26 cellular contexts compared by ENCODE assay signal in genomic region chr7:77760809-77761453, GRCh38. TPM values are rescaled to one million over a fixed set of nuclear protein-coding genes. Genes with fewer than 3 reads are reported as not detected.
A peak's percentile ranks its signal among the peaks of the same experiment; 100 is the strongest.
DNase-seq lines count a peak whose midpoint lies in the region; ATAC-seq and TF ChIP-seq lines count a peak whose summit lies in the region.
"Had no signal": no experiment of that assay in that cellular context is flagged by ENCODE, and none has a peak within 500 bp of the region (broad histone marks: within the 10 kb centered on the region; RNA-seq: fewer than 3 reads in every experiment).

No MANE protein-coding gene starts in this region.

- H3F3A ChIP-seq in DOHH2 (ENCODE audit: control insufficient read depth, insufficient read depth): peaks cover 24% of the 10 kb centered on the region

- ATAC-seq in GM21360 (IDR thresholded peaks at IDR 0.05; ENCODE audit: unreplicated experiment) (peak; percentile 34), GM19397 (IDR thresholded peaks at IDR 0.05; ENCODE audit: unreplicated experiment) (no peak), HG03439 (IDR thresholded peaks at IDR 0.05; ENCODE audit: unreplicated experiment) (no peak)
- ATAC-seq: activated CD8-positive, alpha-beta T cell treated with anti-CD3 and anti-CD28 coated beads, Interleukin-2, amount 10 ng/mL, durations not matched to agents 7 days and 5 days; effector memory CD8-positive, alpha-beta T cell; left cardiac atrium had no signal

- TF ChIP-seq CTCF in DOHH2 (IDR thresholded peaks at IDR 0.05; ENCODE audit: low read depth, low read length, poor library complexity, severe bottlenecking): no peak

- no peak overlapping the region for H3K27ac ChIP-seq in DOHH2 (ENCODE audit: low read depth, low read length)
- H3K27ac ChIP-seq: esophagus squamous epithelium, prostate gland, RWPE1, suprapubic skin had no signal

- H3K4me1 ChIP-seq in DOHH2 (ENCODE audit: control insufficient read depth, low read length) (peaks cover 39% of the 10 kb centered on the region), endocrine pancreas (ENCODE audit: control insufficient read depth, insufficient read depth, low read length) (peaks cover 46% of the 10 kb centered on the region)
- H3K4me1 ChIP-seq: prostate gland had no signal

- no peaks in the 10 kb centered on the region for H3K9me2 ChIP-seq in DOHH2 (replicated peaks; ENCODE audit: control insufficient read depth, low read length)

- H3K36me3 ChIP-seq in DOHH2 (ENCODE audit: control insufficient read depth, low read length) (peaks cover 29% of the 10 kb centered on the region), endocrine pancreas (ENCODE audit: control insufficient read depth, insufficient read depth, low read length) (no peaks in the 10 kb centered on the region)
- H3K36me3 ChIP-seq: prostate gland, suprapubic skin had no signal

- H3K9me3 ChIP-seq in DOHH2 (ENCODE audit: control insufficient read depth, insufficient read depth, low read length) (no peaks in the 10 kb centered on the region), endocrine pancreas (ENCODE audit: control insufficient read depth, low read length) (no peaks in the 10 kb centered on the region)
- H3K9me3 ChIP-seq: esophagus squamous epithelium, prostate gland, suprapubic skin had no signal

- H3K79me2 ChIP-seq in DOHH2 (ENCODE audit: control insufficient read depth, low read length): peaks cover 88% of the 10 kb centered on the region

- no peaks in the 10 kb centered on the region for H3K27me3 ChIP-seq in DOHH2 (ENCODE audit: control insufficient read depth, low read length)
- no peaks in the 10 kb centered on the region for H3K27me3 ChIP-seq in endocrine pancreas (ENCODE audit: control insufficient read depth, insufficient read depth, low read length)
- H3K27me3 ChIP-seq: esophagus squamous epithelium, suprapubic skin had no signal

- DNase-seq in renal cortical epithelial cell (ENCODE audit: low read depth) (peak; percentile 16), NCI-H146 (lab: John Stamatoyannopoulos, UW) (no peak)
- DNase-seq: activated CD8-positive, alpha-beta T cell treated with anti-CD3 and anti-CD28 coated beads, Interleukin-2, amount 10 ng/mL, durations not matched to agents 7 days and 5 days; activated naive CD8-positive, alpha-beta T cell treated with anti-CD3 and anti-CD28 coated beads for 36 hours; aorta; CD4-positive, alpha-beta memory T cell; cortex of kidney; DMS53; effector memory CD8-positive, alpha-beta T cell; esophagus squamous epithelium; foreskin melanocyte; IMR-90; left cardiac atrium; NCI-H1105; NCI-H2029; NCI-H226; stimulated activated CD4-positive, alpha-beta T cell treated with anti-CD3 and anti-CD28 coated beads, Interleukin-4, amount 100 ng/mL, for 4 hours; stimulated activated naive CD4-positive, alpha-beta T cell had no signal

- peaks cover 14% of the 10 kb centered on the region for H4K20me1 ChIP-seq in DOHH2 (ENCODE audit: control insufficient read depth, insufficient read depth, low read depth, low read length)

- H3K9ac ChIP-seq in endocrine pancreas (ENCODE audit: control insufficient read depth, insufficient read depth, low read length): no peak overlapping the region

- H3K4me2 ChIP-seq in DOHH2 (ENCODE audit: low read length): peak overlapping the region; percentile 24; the same call in 1 of the 2 replicates

- H3K4me3 ChIP-seq in DOHH2 (ENCODE audit: low read length) (no peak overlapping the region), endocrine pancreas (ENCODE audit: control insufficient read depth, insufficient read depth, low read length) (peak overlapping the region; percentile 52)
- H3K4me3 ChIP-seq: esophagus squamous epithelium, prostate gland, suprapubic skin had no signal

RNA-seq across cellular contexts. Expression of gene TMEM60, which starts 37.3 kb away (rescaled TPM):
- 12.0 and 12.9 TPM in 2 replicates for total RNA-seq in renal cortical epithelial cell

RNA-seq across cellular contexts. Expression of gene PHTF2, which starts 37.6 kb away (rescaled TPM):
- total RNA-seq in renal cortical epithelial cell: 8.2 and 9.4 TPM in 2 replicates
